ENCODE assay signal across 11 cellular contexts in genomic region chrX:20205927-20206708, GRCh38.
A peak's percentile ranks its signal among the peaks of the same experiment; 100 is the strongest.
DNase-seq lines count a peak whose midpoint lies in the region; ATAC-seq and TF ChIP-seq lines count a peak whose summit lies in the region.
"Had no signal": no experiment of that assay in that cellular context is flagged by ENCODE, and none has a peak within 500 bp of the region (broad histone marks: within the 10 kb centered on the region; RNA-seq: fewer than 3 reads in every experiment).

No MANE protein-coding gene starts in this region.

- H3K27ac ChIP-seq in gastrocnemius medialis = peak overlapping the region; percentile 13 to 86 (median 70)
- no peak overlapping the region for H3K27ac ChIP-seq in spleen
- no peak overlapping the region for H3K27ac ChIP-seq in effector memory CD4-positive, alpha-beta T cell (ENCODE audit: insufficient read depth, low read length, poor library complexity, severe bottlenecking)

- H3K36me3 ChIP-seq in gastrocnemius medialis (peaks cover 0 to 12% of the 10 kb centered on the region in 2 donors), spleen (peaks cover 0 to 69% (median 5%) of the 10 kb centered on the region in 6 donors)
- peaks cover 7% of the 10 kb centered on the region for H3K36me3 ChIP-seq in effector memory CD4-positive, alpha-beta T cell (ENCODE audit: control insufficient read depth, insufficient read depth, low read length)
- H3K36me3 ChIP-seq: MG63 had no signal

- peaks cover 40% of the 10 kb centered on the region for H3K36me3 Mint-ChIP-seq in activated CD8-positive, alpha-beta memory T cell treated with anti-CD3 and anti-CD28 coated beads, Interleukin-2, amount 10 ng/mL, durations not matched to agents 7 days and 5 days

- H3K9me3 Mint-ChIP-seq in activated CD8-positive, alpha-beta memory T cell treated with anti-CD3 and anti-CD28 coated beads, Interleukin-2, amount 10 ng/mL, durations not matched to agents 7 days and 5 days (ENCODE audit: low read depth) = no peaks in the 10 kb centered on the region

- TF ChIP-seq CTCF in gastrocnemius medialis (IDR thresholded peaks at IDR 0.05 in 4 of 5, conservative IDR thresholded peaks at IDR 0.05 in 1 of 5) = no peak
- TF ChIP-seq CTCF in spleen (IDR thresholded peaks at IDR 0.05 in 8 of 11, conservative IDR thresholded peaks at IDR 0.05 in 3 of 11) = no peak

- CTCF ChIA-PET in activated CD8-positive, alpha-beta memory T cell treated with anti-CD3 and anti-CD28 coated beads, Interleukin-2, amount 10 ng/mL, durations not matched to agents 7 days and 5 days (lab: Charles Lee) = no interaction called here

- H3K4me1 ChIP-seq in gastrocnemius medialis = peaks cover 21 to 40% of the 10 kb centered on the region in 2 donors
- H3K4me1 ChIP-seq in spleen = peaks cover 0 to 23% (median 0%) of the 10 kb centered on the region in 6 donors
- peaks cover 7% of the 10 kb centered on the region for H3K4me1 ChIP-seq in effector memory CD4-positive, alpha-beta T cell (ENCODE audit: control insufficient read depth, insufficient read depth, low read length, poor library complexity, severe bottlenecking)

- in situ Hi-C loops in gastrocnemius medialis (cut with MboI; ENCODE audit: low sequenced_read_pairs in 4 of 4) = no loop called here

- TF ChIP-seq POLR2A in gastrocnemius medialis (IDR thresholded peaks at IDR 0.05) (no peak), spleen (IDR thresholded peaks at IDR 0.05) (no peak)

- peak; percentile 42 for ATAC-seq in activated CD8-positive, alpha-beta memory T cell treated with anti-CD3 and anti-CD28 coated beads, Interleukin-2, amount 10 ng/mL, durations not matched to agents 7 days and 5 days
- peak; percentile 89 for ATAC-seq in GM21825 (IDR thresholded peaks at IDR 0.05; ENCODE audit: unreplicated experiment)
- peak; percentile 94 for ATAC-seq in HG03520 (IDR thresholded peaks at IDR 0.05; ENCODE audit: unreplicated experiment)
- peak; percentile 85 to 94 for ATAC-seq in gastrocnemius medialis
- no peak for ATAC-seq in GM19397 (IDR thresholded peaks at IDR 0.05; ENCODE audit: unreplicated experiment)

- H3K27me3 ChIP-seq in gastrocnemius medialis (no peaks in the 10 kb centered on the region), spleen (replicated peaks in 1 of 7) (peaks cover 0 to 5% (median 0%) of the 10 kb centered on the region in 7 donors)
- H3K27me3 ChIP-seq in effector memory CD4-positive, alpha-beta T cell (replicated peaks; ENCODE audit: control insufficient read depth, insufficient read depth, low read length, poor library complexity, severe bottlenecking) = no peaks in the 10 kb centered on the region
- H3K27me3 ChIP-seq: MG63 had no signal

- intact Hi-C loops in gastrocnemius medialis (cut with DNase I; ENCODE audit: low total_unique reads) = loop anchor here (5.0 kb wide), 1 partner anchor 236 kb away; no protein-coding TSS in a partner anchor
- intact Hi-C loops in spleen (cut with DNase I; ENCODE audit: low total_unique reads) = no loop called here

- no peak overlapping the region for H3K27ac Mint-ChIP-seq in activated CD8-positive, alpha-beta memory T cell treated with anti-CD3 and anti-CD28 coated beads, Interleukin-2, amount 10 ng/mL, durations not matched to agents 7 days and 5 days

- peaks cover 35% of the 10 kb centered on the region for H3K4me1 Mint-ChIP-seq in activated CD8-positive, alpha-beta memory T cell treated with anti-CD3 and anti-CD28 coated beads, Interleukin-2, amount 10 ng/mL, durations not matched to agents 7 days and 5 days

- H3K9me3 ChIP-seq in gastrocnemius medialis = no peaks in the 10 kb centered on the region
- no peaks in the 10 kb centered on the region for H3K9me3 ChIP-seq in spleen
- H3K9me3 ChIP-seq in effector memory CD4-positive, alpha-beta T cell (ENCODE audit: control insufficient read depth, low read length) = no peaks in the 10 kb centered on the region
- H3K9me3 ChIP-seq: MG63 had no signal

- WGBS in spleen, 5 donors = 54 to 80% (median 68%) methylated on average over 4 of the region's 4 CpGs

- no peaks in the 10 kb centered on the region for H3K27me3 Mint-ChIP-seq in activated CD8-positive, alpha-beta memory T cell treated with anti-CD3 and anti-CD28 coated beads, Interleukin-2, amount 10 ng/mL, durations not matched to agents 7 days and 5 days

- no peak for DNase-seq in activated CD8-positive, alpha-beta memory T cell treated with anti-CD3 and anti-CD28 coated beads, Interleukin-2, amount 10 ng/mL, durations not matched to agents 7 days and 5 days
- no peak for DNase-seq in activated CD8-positive, alpha-beta memory T cell treated with anti-CD3 and anti-CD28 coated beads, Interleukin-2, amount 50 U/mL, for 4 hours
- peak; percentile 17 to 60 for DNase-seq in gastrocnemius medialis
- no peak for DNase-seq in spleen
- DNase-seq in effector memory CD4-positive, alpha-beta T cell = no peak
- DNase-seq: activated effector memory CD4-positive, alpha-beta T cell treated with Interleukin-2 at 50 U/mL for 16 hours; MG63; stimulated activated CD4-positive, alpha-beta T cell treated with anti-CD3 and anti-CD28 coated beads, Interleukin-2, amount 100 ng/mL, for 24 hours had no signal

- H3K4me3 ChIP-seq in gastrocnemius medialis = no peak overlapping the region
- no peak overlapping the region for H3K4me3 ChIP-seq in spleen
- no peak overlapping the region for H3K4me3 ChIP-seq in effector memory CD4-positive, alpha-beta T cell (ENCODE audit: insufficient read depth, low read depth, low read length, poor library complexity, severe bottlenecking)
- H3K4me3 ChIP-seq: MG63 had no signal

- H3K4me3 Mint-ChIP-seq in activated CD8-positive, alpha-beta memory T cell treated with anti-CD3 and anti-CD28 coated beads, Interleukin-2, amount 10 ng/mL, durations not matched to agents 7 days and 5 days = no peak overlapping the region

Comparison
In these comparisons a context has a peak if more than half of its experiments do, and no peak if none do; other contexts are left out.
1. DNase-seq: peak in gastrocnemius medialis (2 of 2); none in activated CD8-positive, alpha-beta memory T cell treated with anti-CD3 and anti-CD28 coated beads, Interleukin-2, amount 10 ng/mL, durations not matched to agents 7 days and 5 days (single experiment), activated CD8-positive, alpha-beta memory T cell treated with anti-CD3 and anti-CD28 coated beads, Interleukin-2, amount 50 U/mL, for 4 hours (single experiment), spleen (single experiment) and effector memory CD4-positive, alpha-beta T cell (0 of 3).
2. H3K27ac ChIP-seq: peak in gastrocnemius medialis (4 of 4); none in spleen (0 of 8) and effector memory CD4-positive, alpha-beta T cell (single experiment).